In the genomic region with DNA sequence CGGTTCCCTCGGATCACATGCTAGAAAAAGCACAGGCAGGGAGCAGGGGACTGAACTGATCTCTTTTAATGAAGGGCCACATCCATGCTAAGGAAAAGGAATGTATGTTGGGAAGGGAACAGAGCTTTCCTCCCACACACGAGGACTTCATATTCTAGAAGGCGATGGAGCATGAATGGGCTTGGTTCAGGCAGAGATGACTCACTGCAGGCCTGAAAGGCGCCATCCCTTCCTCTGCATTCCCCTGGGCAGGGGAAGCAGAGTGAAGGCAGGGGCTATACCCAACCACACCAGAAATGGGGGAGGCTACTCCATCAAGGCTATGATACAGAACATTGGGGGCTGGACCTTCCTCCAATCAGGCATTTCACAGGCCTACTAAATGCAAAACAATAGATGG, we compare ENCODE assay signal across 17 cellular contexts. TPM values are rescaled to one million over a fixed set of nuclear protein-coding genes. Genes with fewer than 3 reads are reported as not detected.
A peak's percentile ranks its signal among the peaks of the same experiment; 100 is the strongest.
DNase-seq lines count a peak whose midpoint lies in the region; ATAC-seq and TF ChIP-seq lines count a peak whose summit lies in the region.
"Had no signal": no experiment of that assay in that cellular context is flagged by ENCODE, and none has a peak within 500 bp of the region (broad histone marks: within the 10 kb centered on the region; RNA-seq: fewer than 3 reads in every experiment).

No MANE protein-coding gene starts in this region.

- in situ Hi-C loops in Caki2 (cut with HindIII; ENCODE audit: low pct_unique_long_range_greater_than_20kb, low sequenced_read_pairs) = no loop called here

- H3F3A ChIP-seq in PC-3 (ENCODE audit: low read length, unreplicated experiment) = no peaks in the 10 kb centered on the region

- H3K9me3 ChIP-seq in PC-3 (ENCODE audit: low read length) = no peaks in the 10 kb centered on the region
- H3K9me3 ChIP-seq: SK-N-SH, uterus had no signal

- DNase-seq in Caki2 (ENCODE audit: low read depth) (peak; percentile 49), PC-3 (peak; percentile 12), cardiac fibroblast (ENCODE audit: low read depth in 2 of 2) (peak; percentile 39 to 47), kidney glomerular epithelial cell (lab: John Stamatoyannopoulos, UW) (peak; percentile 84), 8988T (no peak), substantia nigra (lab: John Stamatoyannopoulos, UW) (no peak)
- DNase-seq in stimulated activated CD4-positive, alpha-beta T cell treated with anti-CD3 and anti-CD28 coated beads, Interleukin-1b, Interleukin-23, amount 100 ng/mL, for 48 hours = no peak
- DNase-seq: activated naive CD4-positive, alpha-beta T cell treated with anti-CD3 and anti-CD28 coated beads for 36 hours; left cardiac atrium; NCI-H1417; NCI-H345; SK-N-SH; stimulated activated naive CD4-positive, alpha-beta T cell treated with Interleukin-2 at 50 U/mL for 16 hours; uterus; WERI-Rb-1 had no signal

- peaks cover 28% of the 10 kb centered on the region for H3K36me3 ChIP-seq in PC-3 (ENCODE audit: low read depth, low read length)
- H3K36me3 ChIP-seq: uterus had no signal

- intact Hi-C loops in PC-3 (cut with micrococcal nuclease) = no loop called here

- H2AFZ ChIP-seq in PC-3 (ENCODE audit: low read length) = no peak overlapping the region

- H3K9me2 ChIP-seq in PC-3 (replicated peaks; ENCODE audit: low read length) = no peaks in the 10 kb centered on the region
- H3K9me2 ChIP-seq: SK-N-SH had no signal

- no peak overlapping the region for H3K4me2 ChIP-seq in PC-3 (ENCODE audit: low read length)
- H3K4me2 ChIP-seq: SK-N-SH, smooth muscle cell had no signal

- H3K79me2 ChIP-seq in PC-3 (ENCODE audit: low read length) = no peaks in the 10 kb centered on the region

- no TSS peak for BruUV-seq in PC-3 (replicated peaks; lab: Mats Ljungman, UMichigan)

- H3K27ac ChIP-seq in PC-3 (ENCODE audit: low read length) = no peak overlapping the region
- no peak overlapping the region for H3K27ac ChIP-seq in substantia nigra (ENCODE audit: low read depth, low read length, poor library complexity, severe bottlenecking)
- H3K27ac ChIP-seq: uterus, WERI-Rb-1 had no signal

- CTCF ChIA-PET in PC-3 (lab: Charles Lee) = no interaction called here

- no peaks in the 10 kb centered on the region for H3K27me3 ChIP-seq in PC-3 (ENCODE audit: low read length)
- H3K27me3 ChIP-seq: uterus had no signal

- no peak overlapping the region for H3K9ac ChIP-seq in PC-3 (ENCODE audit: low read length)
- H3K9ac ChIP-seq: SK-N-SH had no signal

- no peaks in the 10 kb centered on the region for H3K4me1 ChIP-seq in PC-3 (ENCODE audit: insufficient read depth, low read length)
- H3K4me1 ChIP-seq: uterus had no signal

- TF ChIP-seq CTCF in PC-3 (conservative IDR thresholded peaks at IDR 0.05; ENCODE audit: low read depth, low read length) (no peak), cardiac fibroblast (IDR thresholded peaks at IDR 0.05; ENCODE audit: low read depth, low read length) (no peak)

- no peaks in the 10 kb centered on the region for H4K20me1 ChIP-seq in PC-3 (ENCODE audit: low read length)

- POLR2A ChIA-PET in PC-3 (lab: Charles Lee; ENCODE audit: unreplicated experiment) = no interaction called here

- H3K4me3 ChIP-seq in PC-3 (ENCODE audit: low read length) (no peak overlapping the region), cardiac fibroblast (replicated peaks in 1 of 2; ENCODE audit: low read depth in 2 of 2, low read length in 2 of 2) (no peak overlapping the region)
- H3K4me3 ChIP-seq: smooth muscle cell, uterus had no signal

- ATAC-seq in PC-3 (peak; percentile 38; the same call in 1 of the 2 replicates), GM19463 (IDR thresholded peaks at IDR 0.05; ENCODE audit: unreplicated experiment) (no peak)
- ATAC-seq: left cardiac atrium had no signal

RNA-seq across cellular contexts. Expression of a gene that starts 30.6 kb away (rescaled TPM):
- 49.4 and 55.1 TPM in 2 replicates for total RNA-seq in Caki2 (2014; rRNA removed; shearing (Covaris generic); ENCODE audit: low replicate concordance)
- 29.0 and 32.3 TPM in 2 replicates for total RNA-seq in PC-3 (2014; rRNA removed)

Comparison
In these comparisons a context has a peak if more than half of its experiments do, and no peak if none do; other contexts are left out.
1. DNase-seq: peak in Caki2 (single experiment), PC-3 (single experiment), cardiac fibroblast (2 of 2) and kidney glomerular epithelial cell (single experiment); none in stimulated activated CD4-positive, alpha-beta T cell treated with anti-CD3 and anti-CD28 coated beads, Interleukin-1b, Interleukin-23, amount 100 ng/mL, for 48 hours (single experiment), 8988T (single experiment) and substantia nigra (0 of 49).